8 cellular contexts compared by ENCODE assay signal in the genomic region with DNA sequence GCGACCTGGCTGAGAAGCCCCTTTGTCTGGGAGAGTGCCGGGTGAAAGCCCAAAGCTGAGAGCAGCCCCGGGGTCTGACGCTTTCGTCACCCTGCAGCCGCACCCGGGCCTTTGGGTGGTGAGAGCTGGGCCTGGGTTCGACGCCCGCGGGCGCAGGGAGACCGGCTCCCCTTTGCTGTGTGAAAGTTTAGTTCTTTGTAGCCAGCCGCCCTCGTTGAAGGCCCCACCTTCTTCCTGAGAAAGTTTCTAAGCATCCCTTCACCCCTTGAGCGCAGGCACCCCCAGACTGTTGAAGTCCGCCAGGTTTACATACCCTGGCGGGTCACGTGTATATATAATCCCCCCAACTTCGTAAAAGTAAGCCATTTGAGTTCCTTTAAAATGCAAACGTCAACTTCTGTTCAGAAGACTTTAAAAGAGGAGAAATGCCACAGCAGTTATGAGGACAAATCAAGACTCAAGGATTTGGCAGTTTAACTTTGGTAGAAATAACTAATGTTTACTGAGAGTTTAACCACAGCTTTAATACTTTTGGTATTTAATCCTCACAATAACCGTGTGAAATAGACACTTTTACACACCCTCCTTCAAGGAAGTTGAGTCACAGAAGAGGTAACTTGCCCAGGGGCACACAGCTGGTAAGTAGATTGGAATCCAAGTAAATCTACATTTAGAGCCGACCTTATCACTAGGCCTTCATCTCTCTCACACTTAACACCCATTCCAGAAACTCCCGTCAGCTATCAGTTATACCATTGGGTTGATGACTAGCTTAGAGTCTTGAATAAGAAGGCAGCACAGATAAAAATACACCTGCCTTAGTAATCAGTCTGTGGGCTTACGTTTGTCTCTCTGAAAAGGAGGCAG. TPM values are rescaled to one million over a fixed set of nuclear protein-coding genes. Genes with fewer than 3 reads are reported as not detected.
DNase-seq lines count a peak whose midpoint lies in the region; ATAC-seq, FAIRE-seq and TF ChIP-seq lines count a peak whose summit lies in the region.

No MANE protein-coding gene starts in this region.

- H2AFZ ChIP-seq in OCI-LY7 (ENCODE audit: low read length), result peak overlapping the region; percentile 90

- intact Hi-C loops in OCI-LY7 (cut with micrococcal nuclease; ENCODE audit: unreplicated experiment), result no loop called here

- H3K9me2 ChIP-seq in OCI-LY7 (ENCODE audit: insufficient read depth, low read length), result no peaks in the 10 kb centered on the region

- no TSS peak for BruUV-seq in OCI-LY7 (replicated peaks; lab: Mats Ljungman, UMichigan)

- H3K4me3 ChIP-seq in OCI-LY7 (ENCODE audit: low read depth, low read length, poor library complexity, severe bottlenecking), result peak overlapping the region; percentile 63
- peak overlapping the region; percentile 60 for H3K4me3 ChIP-seq in effector memory CD4-positive, alpha-beta T cell (ENCODE audit: insufficient read depth, low read depth, low read length, poor library complexity, severe bottlenecking)

- no peak for TF ChIP-seq CTCF in OCI-LY7 (conservative IDR thresholded peaks at IDR 0.05; ENCODE audit: low read length)

- ATAC-seq in natural killer cell treated with Interleukin-12 subunit alpha and Interleukin-12 subunit beta and Interleukin-15 and Interleukin-18, amount 100 ng/mL, for 72 hours, result peak in 1 of 2 donors; percentile 0
- ATAC-seq in GM19035 (IDR thresholded peaks at IDR 0.05; ENCODE audit: unreplicated experiment), result no peak
- ATAC-seq in HG03571 (IDR thresholded peaks at IDR 0.05; ENCODE audit: unreplicated experiment), result no peak
- ATAC-seq in GM19467 (IDR thresholded peaks at IDR 0.05; ENCODE audit: unreplicated experiment), result no peak
- no peak for ATAC-seq in HG02588 (IDR thresholded peaks at IDR 0.05; ENCODE audit: unreplicated experiment)

- CTCF ChIA-PET in OCI-LY7 (lab: Charles Lee; ENCODE audit: unreplicated experiment), result no interaction called here

- peaks cover 4 to 8% of the 10 kb centered on the region in 2 donors for H3K27me3 Mint-ChIP-seq in natural killer cell treated with Interleukin-12 subunit alpha and Interleukin-12 subunit beta and Interleukin-15 and Interleukin-18, amount 100 ng/mL, for 72 hours

- no peaks in the 10 kb centered on the region for H3K36me3 Mint-ChIP-seq in natural killer cell treated with Interleukin-12 subunit alpha and Interleukin-12 subunit beta and Interleukin-15 and Interleukin-18, amount 100 ng/mL, for 72 hours

- H3K4me1 Mint-ChIP-seq in natural killer cell treated with Interleukin-12 subunit alpha and Interleukin-12 subunit beta and Interleukin-15 and Interleukin-18, amount 100 ng/mL, for 72 hours (ENCODE audit: low read depth in 2 of 2), result peaks cover 8 to 12% of the 10 kb centered on the region in 2 donors

- no peak overlapping the region for H3K27ac ChIP-seq in OCI-LY7 (ENCODE audit: low read depth, low read length, poor library complexity, severe bottlenecking)
- no peak overlapping the region for H3K27ac ChIP-seq in effector memory CD4-positive, alpha-beta T cell (ENCODE audit: insufficient read depth, low read length, poor library complexity, severe bottlenecking)

- DNase-seq in GM19239 (ENCODE audit: insufficient read length, low spot score) (peak; percentile 6), OCI-LY7 (ENCODE audit: low spot score) (peak; percentile 7)
- no peak for DNase-seq in effector memory CD4-positive, alpha-beta T cell
- no peak for DNase-seq in natural killer cell treated with Interleukin-12 subunit alpha and Interleukin-12 subunit beta and Interleukin-15 and Interleukin-18, amount 100 ng/mL, for 72 hours (ENCODE audit: low spot score)

- H3K27ac Mint-ChIP-seq in natural killer cell treated with Interleukin-12 subunit alpha and Interleukin-12 subunit beta and Interleukin-15 and Interleukin-18, amount 100 ng/mL, for 72 hours, result peak overlapping the region; percentile 12 to 41

- H4K20me1 ChIP-seq in OCI-LY7 (ENCODE audit: insufficient read depth, low read length), result no peaks in the 10 kb centered on the region

- peak overlapping the region; percentile 82 for H3K4me3 Mint-ChIP-seq in natural killer cell treated with Interleukin-12 subunit alpha and Interleukin-12 subunit beta and Interleukin-15 and Interleukin-18, amount 100 ng/mL, for 72 hours

- no peaks in the 10 kb centered on the region for H3K79me2 ChIP-seq in OCI-LY7 (ENCODE audit: insufficient read depth, low read depth, low read length)

- H3K36me3 ChIP-seq in OCI-LY7 (ENCODE audit: insufficient read depth, low read length), result no peaks in the 10 kb centered on the region
- no peaks in the 10 kb centered on the region for H3K36me3 ChIP-seq in effector memory CD4-positive, alpha-beta T cell (ENCODE audit: control insufficient read depth, insufficient read depth, low read length)

- H3K4me1 ChIP-seq in OCI-LY7 (ENCODE audit: insufficient read depth, low read length, poor library complexity, severe bottlenecking), result peaks cover 12% of the 10 kb centered on the region
- H3K4me1 ChIP-seq in effector memory CD4-positive, alpha-beta T cell (ENCODE audit: control insufficient read depth, insufficient read depth, low read length, poor library complexity, severe bottlenecking), result peaks cover 5% of the 10 kb centered on the region

- no peaks in the 10 kb centered on the region for H3K9me3 Mint-ChIP-seq in natural killer cell treated with Interleukin-12 subunit alpha and Interleukin-12 subunit beta and Interleukin-15 and Interleukin-18, amount 100 ng/mL, for 72 hours

- H3K9me3 ChIP-seq in OCI-LY7 (ENCODE audit: low read length), result no peaks in the 10 kb centered on the region
- H3K9me3 ChIP-seq in effector memory CD4-positive, alpha-beta T cell (ENCODE audit: control insufficient read depth, low read length), result no peaks in the 10 kb centered on the region

- no peak for FAIRE-seq in GM19239 (lab: Jason Lieb, UNC)

- POLR2A ChIA-PET in OCI-LY7 (lab: Charles Lee), result interaction anchor here (1.4 kb wide), 1 partner anchor 54 kb away, joined by 3 read pairs; no protein-coding TSS in a partner anchor

- H3K27me3 ChIP-seq in effector memory CD4-positive, alpha-beta T cell (replicated peaks; ENCODE audit: control insufficient read depth, insufficient read depth, low read length, poor library complexity, severe bottlenecking), result no peaks in the 10 kb centered on the region

- peak overlapping the region; percentile 69 for H3K4me2 ChIP-seq in OCI-LY7 (ENCODE audit: low read length)

RNA-seq across cellular contexts. Expression of a gene that starts 1.1 kb away (rescaled TPM):
- 0.15 and 0.28 TPM in 2 replicates for total RNA-seq in OCI-LY7 (2014; rRNA removed; shearing (Covaris generic))
- 0.70 and 0.93 TPM in 2 replicates for total RNA-seq in OCI-LY7 (2022)
- 1 to 10 TPM; 2.7 to 8.0 TPM for total RNA-seq in natural killer cell treated with Interleukin-12 subunit alpha and Interleukin-12 subunit beta and Interleukin-15 and Interleukin-18, amount 100 ng/mL, for 72 hours

Comparison
In these comparisons a context has a peak if more than half of its experiments do, and no peak if none do; other contexts are left out.
1. DNase-seq: peak in GM19239 (single experiment) and OCI-LY7 (single experiment); none in effector memory CD4-positive, alpha-beta T cell (0 of 3) and natural killer cell treated with Interleukin-12 subunit alpha and Interleukin-12 subunit beta and Interleukin-15 and Interleukin-18, amount 100 ng/mL, for 72 hours (single experiment).